In genomic region chr11:17929171-17929570, GRCh38 we compare ENCODE assay signal across 4 cellular contexts.
"Had no signal": no experiment of that assay in that cellular context is flagged by ENCODE, and none has a peak within 500 bp of the region (broad histone marks: within the 10 kb centered on the region; RNA-seq: fewer than 3 reads in every experiment).

No MANE protein-coding gene starts in this region.

- H3K27ac Mint-ChIP-seq: GM23338 had no signal

- H3K4me3 ChIP-seq: GM23338 had no signal

- DNase-seq: H9, HCEC 1CT, IMR-90 had no signal

- H3K4me3 Mint-ChIP-seq: GM23338, H9 had no signal

- ATAC-seq: GM23338 had no signal
